ENCODE assay signal across 7 cellular contexts in the genomic region with DNA sequence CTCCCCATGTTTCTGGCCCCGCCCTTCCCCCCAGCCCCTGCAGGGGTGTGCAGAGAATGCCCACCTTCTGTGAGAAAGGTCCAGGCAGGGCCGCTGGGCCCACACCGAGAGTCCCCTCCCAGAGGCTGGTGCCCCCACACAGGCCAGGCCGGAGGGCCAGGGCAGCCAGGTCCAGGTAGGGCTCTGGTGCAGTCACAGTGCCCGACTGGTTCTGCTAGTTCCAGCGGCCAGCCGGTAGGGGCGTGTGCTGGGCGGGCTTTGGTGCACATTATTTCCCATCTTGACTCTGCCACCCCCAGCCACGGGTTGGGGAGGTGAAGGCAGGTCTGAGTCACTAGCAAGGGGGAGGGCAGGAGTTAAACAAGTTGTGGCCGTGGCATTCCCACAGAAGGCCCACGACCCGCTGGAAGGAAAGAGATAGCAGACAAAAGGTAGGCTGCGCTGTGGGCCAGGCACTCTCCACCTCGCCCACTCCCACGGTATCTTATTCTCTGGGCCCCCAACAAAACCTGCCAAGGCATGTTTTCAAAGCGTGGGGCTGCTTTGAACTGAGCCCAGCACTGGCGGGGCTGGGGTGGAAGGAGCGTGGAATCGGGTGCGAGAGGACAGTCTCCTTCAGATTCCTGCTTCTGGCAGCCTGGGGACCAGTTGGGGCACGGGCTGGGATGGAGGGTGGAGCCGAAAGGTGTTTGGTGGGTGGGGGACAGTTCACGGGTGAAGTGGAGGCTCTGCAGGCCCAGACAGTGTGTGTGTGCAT. TPM values are rescaled to one million over a fixed set of nuclear protein-coding genes. Genes with fewer than 3 reads are reported as not detected.
A peak's percentile ranks its signal among the peaks of the same experiment; 100 is the strongest.
DNase-seq lines count a peak whose midpoint lies in the region; ATAC-seq, FAIRE-seq and TF ChIP-seq lines count a peak whose summit lies in the region.
"Had no signal": no experiment of that assay in that cellular context is flagged by ENCODE, and none has a peak within 500 bp of the region (broad histone marks: within the 10 kb centered on the region; RNA-seq: fewer than 3 reads in every experiment).

No MANE protein-coding gene starts in this region.

- no peaks in the 10 kb centered on the region for H4K20me1 ChIP-seq in KMS-11 (ENCODE audit: insufficient read depth)

- no peak for FAIRE-seq in bronchial epithelial cell (lab: Jason Lieb, UNC)

- H3K4me3 ChIP-seq in KMS-11 (IDR thresholded peaks at IDR 0.05; ENCODE audit: insufficient read depth, low read depth, low read length) (no peak overlapping the region), bronchial epithelial cell (ENCODE audit: low read depth, low read length) (peak overlapping the region; percentile 70)

- no peak overlapping the region for H3K4me2 ChIP-seq in KMS-11

- ATAC-seq in GM18858 (IDR thresholded peaks at IDR 0.05; ENCODE audit: unreplicated experiment) (no peak), HG02623 (IDR thresholded peaks at IDR 0.05; ENCODE audit: unreplicated experiment) (no peak)

- peak overlapping the region; percentile 75 for H3K4me3 Mint-ChIP-seq in progenitor cell of endocrine pancreas (ENCODE audit: low read depth)

- no peaks in the 10 kb centered on the region for H3K4me1 ChIP-seq in KMS-11 (ENCODE audit: low read depth, poor library complexity, severe bottlenecking)

- DNase-seq in bronchial epithelial cell (ENCODE audit: low read depth): peak; percentile 85
- no peak for DNase-seq in progenitor cell of endocrine pancreas (ENCODE audit: low spot score, unreplicated experiment)
- no peak for DNase-seq in superior temporal gyrus (ENCODE audit: extremely low spot score)
- DNase-seq: spleen had no signal

- TF ChIP-seq CTCF in KMS-11 (conservative IDR thresholded peaks at IDR 0.05; ENCODE audit: low read depth, low read length) (0 out of 2 replicates have a peak, but pooled peaks have one; percentile 19), bronchial epithelial cell (IDR thresholded peaks at IDR 0.05; ENCODE audit: insufficient read depth, low read length, severe bottlenecking) (peak; percentile 74), progenitor cell of endocrine pancreas (IDR thresholded peaks at IDR 0.05; ENCODE audit: unreplicated experiment) (peak; percentile 60)

- H3K27me3 Mint-ChIP-seq in progenitor cell of endocrine pancreas: peaks cover 15% of the 10 kb centered on the region

- no peaks in the 10 kb centered on the region for H3K9me3 Mint-ChIP-seq in progenitor cell of endocrine pancreas (ENCODE audit: low read depth)

- peak overlapping the region; percentile 89 for H3K27ac Mint-ChIP-seq in progenitor cell of endocrine pancreas

- peaks cover 37% of the 10 kb centered on the region for H3K4me1 Mint-ChIP-seq in progenitor cell of endocrine pancreas (ENCODE audit: low read depth)

- no peak overlapping the region for H3K9ac ChIP-seq in KMS-11

- no peak overlapping the region for H2AFZ ChIP-seq in KMS-11 (ENCODE audit: low read depth)

- H3K36me3 Mint-ChIP-seq in progenitor cell of endocrine pancreas (ENCODE audit: insufficient read depth): peaks cover 5% of the 10 kb centered on the region

- no peak overlapping the region for H3K27ac ChIP-seq in KMS-11
- H3K27ac ChIP-seq: spleen had no signal

- peaks cover 74% of the 10 kb centered on the region for H3K27me3 ChIP-seq in KMS-11 (ENCODE audit: insufficient read depth, low read depth)
- H3K27me3 ChIP-seq in bronchial epithelial cell (ENCODE audit: control insufficient read depth, insufficient read depth, low read length): no peaks in the 10 kb centered on the region

- no peaks in the 10 kb centered on the region for H3K79me2 ChIP-seq in KMS-11 (ENCODE audit: insufficient read depth, low read depth)

- no peaks in the 10 kb centered on the region for H3K36me3 ChIP-seq in KMS-11 (ENCODE audit: insufficient read depth)
- peaks cover 19% of the 10 kb centered on the region for H3K36me3 ChIP-seq in bronchial epithelial cell (ENCODE audit: control insufficient read depth, insufficient read depth, low read length)
- H3K36me3 ChIP-seq: spleen had no signal

RNA-seq across cellular contexts. Expression of gene EPN3, which starts 1.9 kb away (rescaled TPM):
- total RNA-seq in bronchial epithelial cell: 2.9 and 10.9 TPM in 2 replicates
- total RNA-seq in progenitor cell of endocrine pancreas: 8.5 and 9.1 TPM in 2 replicates
- total RNA-seq: spleen had no signal

RNA-seq across cellular contexts. Expression of gene SPATA20, which starts 12.6 kb away (rescaled TPM):
- 18.6 and 25.0 TPM in 2 replicates for total RNA-seq in bronchial epithelial cell
- 84.1 and 90.3 TPM in 2 replicates for total RNA-seq in progenitor cell of endocrine pancreas

RNA-seq across cellular contexts. Expression of gene CACNA1G, which starts 26.1 kb away (rescaled TPM):
- total RNA-seq in bronchial epithelial cell (not detected in 2 replicates), progenitor cell of endocrine pancreas (0.19 and 0.36 TPM in 2 replicates)

RNA-seq across cellular contexts. Expression of gene MYCBPAP, which starts 26.2 kb away (rescaled TPM):
- total RNA-seq in bronchial epithelial cell (0.13 and 0.26 TPM in 2 replicates), progenitor cell of endocrine pancreas (1.7 and 3.5 TPM in 2 replicates)

RNA-seq across cellular contexts. Expression of gene RSAD1, which starts 55.7 kb away (rescaled TPM):
- total RNA-seq in bronchial epithelial cell (11.5 and 14.2 TPM in 2 replicates), progenitor cell of endocrine pancreas (34.4 and 40.7 TPM in 2 replicates)

Comparison
In these comparisons a context has a peak if more than half of its experiments do, and no peak if none do; other contexts are left out.
1. CTCF ChIP-seq: peak in every context shown above with its lines; median percentile 74 in bronchial epithelial cell; 60 in progenitor cell of endocrine pancreas; 19 in KMS-11.